Comparison of ENCODE assay signal across 19 cellular contexts in genomic region chr2:43115884-43116283, GRCh38.
"Had no signal": no experiment of that assay in that cellular context is flagged by ENCODE, and none has a peak within 500 bp of the region (broad histone marks: within the 10 kb centered on the region; RNA-seq: fewer than 3 reads in every experiment).

No MANE protein-coding gene starts in this region.

- H3K4me3 Mint-ChIP-seq: dendritic cell treated with granulocyte-macrophage colony-stimulating factor and Interleukin-4, amounts not matched to agents 40 ng/mL and 50 ng/mL, for 4 days; effector memory CD8-positive, alpha-beta T cell; memory B cell; natural killer cell treated with Interleukin-12 subunit alpha and Interleukin-12 subunit beta and Interleukin-15 and Interleukin-18, amount 100 ng/mL, for 72 hours had no signal

- H2AFZ ChIP-seq: parathyroid adenoma had no signal

- H3K36me3 ChIP-seq: esophagus squamous epithelium, left ventricle myocardium inferior, lower lobe of right lung had no signal

- H3K27ac Mint-ChIP-seq: dendritic cell treated with granulocyte-macrophage colony-stimulating factor and Interleukin-4, amounts not matched to agents 40 ng/mL and 50 ng/mL, for 4 days; effector memory CD8-positive, alpha-beta T cell; memory B cell; natural killer cell treated with Interleukin-12 subunit alpha and Interleukin-12 subunit beta and Interleukin-15 and Interleukin-18, amount 100 ng/mL, for 72 hours had no signal

- H3K4me1 ChIP-seq: parathyroid adenoma, psoas muscle had no signal

- H3K4me3 ChIP-seq: esophagus squamous epithelium, left ventricle myocardium inferior, lower lobe of right lung, psoas muscle, skin epidermis had no signal

- ATAC-seq: effector memory CD8-positive, alpha-beta T cell; left cardiac atrium; lower lobe of right lung; natural killer cell treated with Interleukin-12 subunit alpha and Interleukin-12 subunit beta and Interleukin-15 and Interleukin-18, amount 100 ng/mL, for 72 hours; psoas muscle; sciatic nerve had no signal

- DNase-seq: effector memory CD8-positive, alpha-beta T cell; esophagus squamous epithelium; foreskin fibroblast; kidney; left cardiac atrium; left ventricle myocardium inferior; lower lobe of right lung; midbrain; psoas muscle; retina; stimulated activated CD4-positive, alpha-beta T cell treated with anti-CD3 and anti-CD28 coated beads, Interleukin-12 subunit alpha, Interleukin-12 subunit beta, amount 100 ng/mL, for 4 hours; stimulated activated naive CD4-positive, alpha-beta T cell treated with Interleukin-2 at 50 U/mL for 16 hours; trophoblast cell had no signal

- H3K27me3 ChIP-seq: esophagus squamous epithelium had no signal

- H3K9me3 Mint-ChIP-seq: natural killer cell treated with Interleukin-12 subunit alpha and Interleukin-12 subunit beta and Interleukin-15 and Interleukin-18, amount 100 ng/mL, for 72 hours had no signal

- H3K79me2 ChIP-seq: parathyroid adenoma had no signal

- H3K27ac ChIP-seq: esophagus squamous epithelium, left ventricle myocardium inferior, lower lobe of right lung, parathyroid adenoma, psoas muscle, skin epidermis had no signal

- H3K27me3 Mint-ChIP-seq: dendritic cell treated with granulocyte-macrophage colony-stimulating factor and Interleukin-4, amounts not matched to agents 40 ng/mL and 50 ng/mL, for 4 days; effector memory CD8-positive, alpha-beta T cell; memory B cell; natural killer cell treated with Interleukin-12 subunit alpha and Interleukin-12 subunit beta and Interleukin-15 and Interleukin-18, amount 100 ng/mL, for 72 hours had no signal

- H3K9ac ChIP-seq: parathyroid adenoma had no signal
